In the genomic region with DNA sequence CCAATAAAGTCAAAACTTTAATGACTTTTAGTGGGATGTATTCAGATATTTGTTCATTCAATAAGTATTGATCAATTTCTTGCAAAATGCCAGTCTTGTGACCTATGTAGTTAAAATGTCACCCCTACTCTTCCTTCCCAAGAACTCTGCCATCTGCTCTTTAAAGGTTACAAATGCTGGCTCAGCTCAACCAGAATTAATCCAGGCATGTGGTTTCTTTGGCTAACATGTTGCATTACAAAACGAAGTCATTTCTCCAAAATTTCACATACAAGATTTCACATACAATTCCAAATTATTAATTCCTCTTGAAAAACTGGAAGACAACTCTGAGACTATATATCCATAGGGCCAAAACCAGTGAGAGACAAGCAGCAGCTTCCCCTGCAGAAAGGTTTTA, we compare ENCODE assay signal across 2 cellular contexts.
"Had no signal": no experiment of that assay in that cellular context is flagged by ENCODE, and none has a peak within 500 bp of the region (broad histone marks: within the 10 kb centered on the region; RNA-seq: fewer than 3 reads in every experiment).

No MANE protein-coding gene starts in this region.

- DNase-seq: GDM1, GF-D8 had no signal
